1 cellular context compared by ENCODE assay signal in the genomic region with DNA sequence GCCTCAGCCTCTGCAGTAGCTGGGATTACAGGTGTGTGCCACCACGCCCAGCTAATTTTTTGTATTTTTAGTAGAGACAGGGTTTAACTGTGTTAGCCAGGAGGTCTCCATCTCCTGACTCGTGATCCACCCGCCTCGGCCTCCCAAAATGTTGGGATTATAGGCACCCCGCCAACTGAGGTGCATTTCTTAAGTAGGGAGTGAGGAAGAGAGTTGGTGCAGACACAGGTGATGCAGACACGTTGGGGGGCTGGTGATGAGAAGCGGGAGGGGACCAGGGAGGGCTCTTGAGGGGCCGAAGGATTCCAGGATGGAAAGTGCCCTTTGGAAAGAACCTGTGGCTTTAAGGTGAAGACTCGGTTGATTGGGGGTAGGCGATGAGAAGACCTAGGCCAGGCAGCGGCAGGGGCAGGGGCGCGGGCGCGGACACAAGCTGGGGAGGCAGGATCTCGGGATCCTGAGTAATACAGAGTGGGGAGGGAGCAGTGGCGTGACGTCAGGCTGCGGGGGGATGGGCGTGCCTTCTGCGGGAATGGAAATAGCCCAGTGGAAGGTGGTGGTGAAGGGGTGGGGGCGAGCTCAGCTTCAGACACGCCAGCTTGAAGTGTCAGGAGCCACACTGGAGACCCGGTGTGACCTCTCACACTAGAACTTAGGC.
TF ChIP-seq lines count a peak whose summit lies in the region.

No MANE protein-coding gene starts in this region.

TF ChIP-seq in HEK293, 187 proteins besides CTCF, POLR2A, EP300 and RAD21 (continued from another document and continues in another):
- TF ChIP-seq, protein P1, sequence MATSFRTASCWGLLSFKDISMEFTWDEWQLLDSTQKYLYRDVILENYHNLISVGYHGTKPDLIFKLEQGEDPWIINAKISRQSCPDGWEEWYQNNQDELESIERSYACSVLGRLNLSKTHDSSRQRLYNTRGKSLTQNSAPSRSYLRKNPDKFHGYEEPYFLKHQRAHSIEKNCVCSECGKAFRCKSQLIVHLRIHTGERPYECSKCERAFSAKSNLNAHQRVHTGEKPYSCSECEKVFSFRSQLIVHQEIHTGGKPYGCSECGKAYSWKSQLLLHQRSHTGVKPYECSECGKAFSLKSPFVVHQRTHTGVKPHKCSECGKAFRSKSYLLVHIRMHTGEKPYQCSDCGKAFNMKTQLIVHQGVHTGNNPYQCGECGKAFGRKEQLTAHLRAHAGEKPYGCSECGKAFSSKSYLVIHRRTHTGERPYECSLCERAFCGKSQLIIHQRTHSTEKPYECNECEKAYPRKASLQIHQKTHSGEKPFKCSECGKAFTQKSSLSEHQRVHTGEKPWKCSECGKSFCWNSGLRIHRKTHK (tag by site-specific recombination; IDR thresholded peaks at IDR 0.05) = no peak
- TF ChIP-seq ZNF416 (tag by site-specific recombination; IDR thresholded peaks at IDR 0.05) (no peak), ZNF121 (tag by site-specific recombination; IDR thresholded peaks at IDR 0.05) (no peak), ZNF175 (tag by site-specific recombination; IDR thresholded peaks at IDR 0.05) (no peak), ZBTB21 (tag by site-specific recombination; IDR thresholded peaks at IDR 0.05) (peak; percentile 75), OVOL3 (tag by site-specific recombination; IDR thresholded peaks at IDR 0.05) (no peak), ZNF133 (tag by site-specific recombination; IDR thresholded peaks at IDR 0.05) (no peak), PRDM1 (tag by site-specific recombination; IDR thresholded peaks at IDR 0.05) (no peak), EGR2 (tag by site-specific recombination; IDR thresholded peaks at IDR 0.05; ENCODE audit: low read depth) (0 out of 2 replicates have a peak, but pooled peaks have one; percentile 12), ZBTB17 (tag by site-specific recombination; IDR thresholded peaks at IDR 0.05) (no peak), BCL11A (tag by site-specific recombination; IDR thresholded peaks at IDR 0.05; ENCODE audit: low read depth) (no peak), ZNF549 (tag by site-specific recombination; IDR thresholded peaks at IDR 0.05) (no peak), ZNF302 (tag by site-specific recombination; IDR thresholded peaks at IDR 0.05; ENCODE audit: low read depth) (no peak), ZNF664 (tag by site-specific recombination; IDR thresholded peaks at IDR 0.05) (no peak), ZNF324 (tag by site-specific recombination; IDR thresholded peaks at IDR 0.05) (no peak), ZNF623 (tag by site-specific recombination; IDR thresholded peaks at IDR 0.05) (no peak), GLIS2 (tag by site-specific recombination; IDR thresholded peaks at IDR 0.05) (peak; percentile 40; the same call in 1 of the 2 replicates), ZNF830 (tag by site-specific recombination; IDR thresholded peaks at IDR 0.05; ENCODE audit: low read depth) (no peak), ZNF660 (tag by site-specific recombination; IDR thresholded peaks at IDR 0.05) (no peak), ZNF10 (tag by site-specific recombination; IDR thresholded peaks at IDR 0.05) (no peak), ZNF214 (tag by site-specific recombination; IDR thresholded peaks at IDR 0.05; ENCODE audit: borderline replicate concordance) (no peak), ZNF558 (tag by site-specific recombination; IDR thresholded peaks at IDR 0.05) (no peak), ZFHX2 (tag by site-specific recombination; conservative IDR thresholded peaks at IDR 0.05) (no peak), ZNF335 (tag by site-specific recombination; conservative IDR thresholded peaks at IDR 0.05) (0 out of 2 replicates have a peak, but pooled peaks have one; percentile 26), ZNF292 (tag by site-specific recombination; IDR thresholded peaks at IDR 0.05; ENCODE audit: borderline replicate concordance, low read depth) (no peak), ZNF792 (tag by site-specific recombination; IDR thresholded peaks at IDR 0.05) (no peak), ZNF266 (tag by site-specific recombination; IDR thresholded peaks at IDR 0.05; ENCODE audit: low read depth) (no peak), ZNF23 (tag by site-specific recombination; IDR thresholded peaks at IDR 0.05; ENCODE audit: borderline replicate concordance) (no peak), ZNF510 (tag by site-specific recombination; IDR thresholded peaks at IDR 0.05; ENCODE audit: insufficient replicate concordance) (no peak)
- TF ChIP-seq, protein P2, sequence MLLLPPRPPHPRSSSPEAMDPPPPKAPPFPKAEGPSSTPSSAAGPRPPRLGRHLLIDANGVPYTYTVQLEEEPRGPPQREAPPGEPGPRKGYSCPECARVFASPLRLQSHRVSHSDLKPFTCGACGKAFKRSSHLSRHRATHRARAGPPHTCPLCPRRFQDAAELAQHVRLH (tag by site-specific recombination; IDR thresholded peaks at IDR 0.05) = no peak
- TF ChIP-seq, protein P3, sequence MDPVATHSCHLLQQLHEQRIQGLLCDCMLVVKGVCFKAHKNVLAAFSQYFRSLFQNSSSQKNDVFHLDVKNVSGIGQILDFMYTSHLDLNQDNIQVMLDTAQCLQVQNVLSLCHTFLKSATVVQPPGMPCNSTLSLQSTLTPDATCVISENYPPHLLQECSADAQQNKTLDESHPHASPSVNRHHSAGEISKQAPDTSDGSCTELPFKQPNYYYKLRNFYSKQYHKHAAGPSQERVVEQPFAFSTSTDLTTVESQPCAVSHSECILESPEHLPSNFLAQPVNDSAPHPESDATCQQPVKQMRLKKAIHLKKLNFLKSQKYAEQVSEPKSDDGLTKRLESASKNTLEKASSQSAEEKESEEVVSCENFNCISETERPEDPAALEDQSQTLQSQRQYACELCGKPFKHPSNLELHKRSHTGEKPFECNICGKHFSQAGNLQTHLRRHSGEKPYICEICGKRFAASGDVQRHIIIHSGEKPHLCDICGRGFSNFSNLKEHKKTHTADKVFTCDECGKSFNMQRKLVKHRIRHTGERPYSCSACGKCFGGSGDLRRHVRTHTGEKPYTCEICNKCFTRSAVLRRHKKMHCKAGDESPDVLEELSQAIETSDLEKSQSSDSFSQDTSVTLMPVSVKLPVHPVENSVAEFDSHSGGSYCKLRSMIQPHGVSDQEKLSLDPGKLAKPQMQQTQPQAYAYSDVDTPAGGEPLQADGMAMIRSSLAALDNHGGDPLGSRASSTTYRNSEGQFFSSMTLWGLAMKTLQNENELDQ (tag by site-specific recombination; IDR thresholded peaks at IDR 0.05; ENCODE audit: low read depth) = no peak
- TF ChIP-seq, protein P4, sequence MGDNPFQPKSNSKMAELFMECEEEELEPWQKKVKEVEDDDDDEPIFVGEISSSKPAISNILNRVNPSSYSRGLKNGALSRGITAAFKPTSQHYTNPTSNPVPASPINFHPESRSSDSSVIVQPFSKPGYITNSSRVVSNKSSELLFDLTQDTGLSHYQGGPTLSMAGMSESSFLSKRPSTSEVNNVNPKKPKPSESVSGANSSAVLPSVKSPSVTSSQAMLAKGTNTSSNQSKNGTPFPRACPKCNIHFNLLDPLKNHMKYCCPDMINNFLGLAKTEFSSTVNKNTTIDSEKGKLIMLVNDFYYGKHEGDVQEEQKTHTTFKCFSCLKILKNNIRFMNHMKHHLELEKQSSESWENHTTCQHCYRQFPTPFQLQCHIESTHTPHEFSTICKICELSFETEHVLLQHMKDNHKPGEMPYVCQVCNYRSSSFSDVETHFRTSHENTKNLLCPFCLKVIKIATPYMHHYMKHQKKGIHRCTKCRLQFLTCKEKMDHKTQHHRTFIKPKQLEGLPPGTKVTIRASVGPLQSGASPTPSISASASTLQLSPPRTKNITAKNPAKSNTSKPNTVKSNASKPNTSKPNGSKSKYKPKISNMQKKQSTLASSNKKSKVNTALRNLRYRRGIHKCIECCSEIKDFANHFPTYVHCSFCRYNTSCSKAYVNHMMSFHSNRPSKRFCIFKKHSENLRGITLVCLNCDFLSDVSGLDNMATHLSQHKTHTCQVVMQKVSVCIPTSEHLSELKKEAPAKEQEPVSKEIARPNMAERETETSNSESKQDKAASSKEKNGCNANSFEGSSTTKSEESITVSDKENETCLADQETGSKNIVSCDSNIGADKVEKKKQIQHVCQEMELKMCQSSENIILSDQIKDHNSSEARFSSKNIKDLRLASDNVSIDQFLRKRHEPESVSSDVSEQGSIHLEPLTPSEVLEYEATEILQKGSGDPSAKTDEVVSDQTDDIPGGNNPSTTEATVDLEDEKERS (tag by site-specific recombination; IDR thresholded peaks at IDR 0.05) = no peak
- TF ChIP-seq, protein P5, sequence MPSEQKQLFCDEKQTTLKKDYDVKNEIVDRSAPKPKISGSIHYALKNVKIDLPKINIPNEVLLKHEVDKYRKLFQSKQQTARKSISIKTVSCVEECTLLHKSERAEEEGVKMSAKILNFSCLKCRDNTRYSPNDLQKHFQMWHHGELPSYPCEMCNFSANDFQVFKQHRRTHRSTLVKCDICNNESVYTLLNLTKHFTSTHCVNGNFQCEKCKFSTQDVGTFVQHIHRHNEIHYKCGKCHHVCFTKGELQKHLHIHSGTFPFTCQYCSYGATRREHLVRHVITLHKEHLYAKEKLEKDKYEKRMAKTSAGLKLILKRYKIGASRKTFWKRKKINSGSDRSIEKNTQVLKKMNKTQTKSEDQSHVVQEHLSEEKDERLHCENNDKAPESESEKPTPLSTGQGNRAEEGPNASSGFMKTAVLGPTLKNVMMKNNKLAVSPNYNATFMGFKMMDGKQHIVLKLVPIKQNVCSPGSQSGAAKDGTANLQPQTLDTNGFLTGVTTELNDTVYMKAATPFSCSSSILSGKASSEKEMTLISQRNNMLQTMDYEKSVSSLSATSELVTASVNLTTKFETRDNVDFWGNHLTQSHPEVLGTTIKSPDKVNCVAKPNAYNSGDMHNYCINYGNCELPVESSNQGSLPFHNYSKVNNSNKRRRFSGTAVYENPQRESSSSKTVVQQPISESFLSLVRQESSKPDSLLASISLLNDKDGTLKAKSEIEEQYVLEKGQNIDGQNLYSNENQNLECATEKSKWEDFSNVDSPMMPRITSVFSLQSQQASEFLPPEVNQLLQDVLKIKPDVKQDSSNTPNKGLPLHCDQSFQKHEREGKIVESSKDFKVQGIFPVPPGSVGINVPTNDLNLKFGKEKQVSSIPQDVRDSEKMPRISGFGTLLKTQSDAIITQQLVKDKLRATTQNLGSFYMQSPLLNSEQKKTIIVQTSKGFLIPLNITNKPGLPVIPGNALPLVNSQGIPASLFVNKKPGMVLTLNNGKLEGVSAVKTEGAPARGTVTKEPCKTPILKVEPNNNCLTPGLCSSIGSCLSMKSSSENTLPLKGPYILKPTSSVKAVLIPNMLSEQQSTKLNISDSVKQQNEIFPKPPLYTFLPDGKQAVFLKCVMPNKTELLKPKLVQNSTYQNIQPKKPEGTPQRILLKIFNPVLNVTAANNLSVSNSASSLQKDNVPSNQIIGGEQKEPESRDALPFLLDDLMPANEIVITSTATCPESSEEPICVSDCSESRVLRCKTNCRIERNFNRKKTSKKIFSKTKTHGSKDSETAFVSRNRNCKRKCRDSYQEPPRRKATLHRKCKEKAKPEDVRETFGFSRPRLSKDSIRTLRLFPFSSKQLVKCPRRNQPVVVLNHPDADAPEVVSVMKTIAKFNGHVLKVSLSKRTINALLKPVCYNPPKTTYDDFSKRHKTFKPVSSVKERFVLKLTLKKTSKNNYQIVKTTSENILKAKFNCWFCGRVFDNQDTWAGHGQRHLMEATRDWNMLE (tag by site-specific recombination; conservative IDR thresholded peaks at IDR 0.05; ENCODE audit: low read depth) = no peak
- TF ChIP-seq, protein P6, sequence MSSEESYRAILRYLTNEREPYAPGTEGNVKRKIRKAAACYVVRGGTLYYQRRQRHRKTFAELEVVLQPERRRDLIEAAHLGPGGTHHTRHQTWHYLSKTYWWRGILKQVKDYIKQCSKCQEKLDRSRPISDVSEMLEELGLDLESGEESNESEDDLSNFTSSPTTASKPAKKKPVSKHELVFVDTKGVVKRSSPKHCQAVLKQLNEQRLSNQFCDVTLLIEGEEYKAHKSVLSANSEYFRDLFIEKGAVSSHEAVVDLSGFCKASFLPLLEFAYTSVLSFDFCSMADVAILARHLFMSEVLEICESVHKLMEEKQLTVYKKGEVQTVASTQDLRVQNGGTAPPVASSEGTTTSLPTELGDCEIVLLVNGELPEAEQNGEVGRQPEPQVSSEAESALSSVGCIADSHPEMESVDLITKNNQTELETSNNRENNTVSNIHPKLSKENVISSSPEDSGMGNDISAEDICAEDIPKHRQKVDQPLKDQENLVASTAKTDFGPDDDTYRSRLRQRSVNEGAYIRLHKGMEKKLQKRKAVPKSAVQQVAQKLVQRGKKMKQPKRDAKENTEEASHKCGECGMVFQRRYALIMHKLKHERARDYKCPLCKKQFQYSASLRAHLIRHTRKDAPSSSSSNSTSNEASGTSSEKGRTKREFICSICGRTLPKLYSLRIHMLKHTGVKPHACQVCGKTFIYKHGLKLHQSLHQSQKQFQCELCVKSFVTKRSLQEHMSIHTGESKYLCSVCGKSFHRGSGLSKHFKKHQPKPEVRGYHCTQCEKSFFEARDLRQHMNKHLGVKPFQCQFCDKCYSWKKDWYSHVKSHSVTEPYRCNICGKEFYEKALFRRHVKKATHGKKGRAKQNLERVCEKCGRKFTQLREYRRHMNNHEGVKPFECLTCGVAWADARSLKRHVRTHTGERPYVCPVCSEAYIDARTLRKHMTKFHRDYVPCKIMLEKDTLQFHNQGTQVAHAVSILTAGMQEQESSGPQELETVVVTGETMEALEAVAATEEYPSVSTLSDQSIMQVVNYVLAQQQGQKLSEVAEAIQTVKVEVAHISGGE (tag by site-specific recombination; conservative IDR thresholded peaks at IDR 0.05; ENCODE audit: low read depth) = no peak
- TF ChIP-seq, protein P7, sequence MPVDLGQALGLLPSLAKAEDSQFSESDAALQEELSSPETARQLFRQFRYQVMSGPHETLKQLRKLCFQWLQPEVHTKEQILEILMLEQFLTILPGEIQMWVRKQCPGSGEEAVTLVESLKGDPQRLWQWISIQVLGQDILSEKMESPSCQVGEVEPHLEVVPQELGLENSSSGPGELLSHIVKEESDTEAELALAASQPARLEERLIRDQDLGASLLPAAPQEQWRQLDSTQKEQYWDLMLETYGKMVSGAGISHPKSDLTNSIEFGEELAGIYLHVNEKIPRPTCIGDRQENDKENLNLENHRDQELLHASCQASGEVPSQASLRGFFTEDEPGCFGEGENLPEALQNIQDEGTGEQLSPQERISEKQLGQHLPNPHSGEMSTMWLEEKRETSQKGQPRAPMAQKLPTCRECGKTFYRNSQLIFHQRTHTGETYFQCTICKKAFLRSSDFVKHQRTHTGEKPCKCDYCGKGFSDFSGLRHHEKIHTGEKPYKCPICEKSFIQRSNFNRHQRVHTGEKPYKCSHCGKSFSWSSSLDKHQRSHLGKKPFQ (tag by site-specific recombination; IDR thresholded peaks at IDR 0.05) = no peak
- TF ChIP-seq, protein P8, sequence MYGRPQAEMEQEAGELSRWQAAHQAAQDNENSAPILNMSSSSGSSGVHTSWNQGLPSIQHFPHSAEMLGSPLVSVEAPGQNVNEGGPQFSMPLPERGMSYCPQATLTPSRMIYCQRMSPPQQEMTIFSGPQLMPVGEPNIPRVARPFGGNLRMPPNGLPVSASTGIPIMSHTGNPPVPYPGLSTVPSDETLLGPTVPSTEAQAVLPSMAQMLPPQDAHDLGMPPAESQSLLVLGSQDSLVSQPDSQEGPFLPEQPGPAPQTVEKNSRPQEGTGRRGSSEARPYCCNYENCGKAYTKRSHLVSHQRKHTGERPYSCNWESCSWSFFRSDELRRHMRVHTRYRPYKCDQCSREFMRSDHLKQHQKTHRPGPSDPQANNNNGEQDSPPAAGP (tag by site-specific recombination; IDR thresholded peaks at IDR 0.05) = peak; percentile 49; the same call in 1 of the 2 replicates
